In the genomic region with DNA sequence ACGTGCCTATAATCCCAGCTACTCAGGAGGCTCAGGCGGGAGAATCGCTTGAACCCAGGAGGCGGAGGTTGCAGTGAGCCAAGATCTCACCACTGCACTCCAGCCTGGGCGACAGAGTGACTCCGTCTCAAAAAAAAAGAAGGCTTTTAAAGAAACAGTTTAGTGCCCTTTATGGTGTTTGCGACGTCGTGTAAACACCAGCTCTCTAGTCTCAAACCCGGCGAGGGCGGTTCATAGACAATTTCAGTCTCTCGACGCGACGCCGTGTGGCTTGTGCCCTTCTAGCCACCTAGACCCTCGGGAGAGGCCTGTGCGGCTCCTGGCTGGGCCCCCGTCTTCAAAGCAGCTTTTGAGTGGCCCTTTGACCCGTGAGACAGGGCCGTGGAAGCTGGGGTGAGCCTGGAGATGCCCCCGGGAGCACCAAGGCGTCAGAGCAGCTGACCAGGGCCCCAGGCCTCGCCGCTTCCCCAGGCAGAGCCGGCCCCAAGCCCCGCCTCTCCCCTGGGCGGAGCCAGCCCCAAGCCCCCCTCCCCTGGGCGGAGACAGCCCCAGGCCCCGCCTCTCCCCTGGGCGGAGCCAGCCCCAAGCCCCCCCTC, we compare ENCODE assay signal across 16 cellular contexts. TPM values are rescaled to one million over a fixed set of nuclear protein-coding genes. Genes with fewer than 3 reads are reported as not detected.
A peak's percentile ranks its signal among the peaks of the same experiment; 100 is the strongest.
DNase-seq lines count a peak whose midpoint lies in the region; ATAC-seq and TF ChIP-seq lines count a peak whose summit lies in the region.
"Had no signal": no experiment of that assay in that cellular context is flagged by ENCODE, and none has a peak within 500 bp of the region (broad histone marks: within the 10 kb centered on the region; RNA-seq: fewer than 3 reads in every experiment).

No MANE protein-coding gene starts in this region.

- H3K36me3 Mint-ChIP-seq in endodermal cell (ENCODE audit: low read depth): no peaks in the 10 kb centered on the region
- H3K36me3 Mint-ChIP-seq: CD4-positive, CD25-positive, alpha-beta regulatory T cell had no signal

- in situ Hi-C loops in GM13977 (cut with MboI; ENCODE audit: low pct_unique_long_range_greater_than_20kb, low sequenced_read_pairs, unreplicated experiment): no loop called here

- peaks cover 3% of the 10 kb centered on the region for H3K9me3 Mint-ChIP-seq in endodermal cell
- H3K9me3 Mint-ChIP-seq: activated naive CD8-positive, alpha-beta T cell treated with anti-CD3 and anti-CD28 coated beads, Interleukin-2, amount 10 ng/mL, durations not matched to agents 7 days and 5 days had no signal

- H3K27ac ChIP-seq in HUES6 (ENCODE audit: low read depth, low read length) (no peak overlapping the region), endodermal cell (ENCODE audit: low read depth, low read length) (no peak overlapping the region)
- H3K27ac ChIP-seq: lower lobe of right lung, PC-9 had no signal

- H3K9ac ChIP-seq in HUES6 (ENCODE audit: low read length) (no peak overlapping the region), endodermal cell (ENCODE audit: extremely low read depth, low read length, poor library complexity, severe bottlenecking) (no peak overlapping the region)

- H3K4me1 ChIP-seq in HUES6 (ENCODE audit: control insufficient read depth, insufficient read depth, low read length) (peaks cover 4% of the 10 kb centered on the region; the same call in 1 of the 2 replicates), endodermal cell (ENCODE audit: control insufficient read depth, insufficient read depth, low read length) (no peaks in the 10 kb centered on the region)

- H3K27ac Mint-ChIP-seq in endodermal cell: no peak overlapping the region
- H3K27ac Mint-ChIP-seq: activated naive CD8-positive, alpha-beta T cell treated with anti-CD3 and anti-CD28 coated beads, Interleukin-2, amount 10 ng/mL, durations not matched to agents 7 days and 5 days; CD4-positive, CD25-positive, alpha-beta regulatory T cell; T-helper 17 cell had no signal

- peak overlapping the region; percentile 28; the same call in 1 of the 2 replicates for H3K4me3 ChIP-seq in HUES6 (ENCODE audit: low read depth, low read length)
- no peak overlapping the region for H3K4me3 ChIP-seq in endodermal cell (ENCODE audit: low read length)
- H3K4me3 ChIP-seq: lower lobe of right lung, PC-9 had no signal

- H3K27me3 ChIP-seq in HUES6 (ENCODE audit: control insufficient read depth, insufficient read depth, low read length) (peaks cover 5% of the 10 kb centered on the region), endodermal cell (ENCODE audit: control insufficient read depth, insufficient read depth, low read length, poor library complexity, severe bottlenecking) (no peaks in the 10 kb centered on the region)

- H3K4me3 Mint-ChIP-seq in endodermal cell: no peak overlapping the region
- H3K4me3 Mint-ChIP-seq: activated naive CD8-positive, alpha-beta T cell treated with anti-CD3 and anti-CD28 coated beads, Interleukin-2, amount 10 ng/mL, durations not matched to agents 7 days and 5 days had no signal

- WGBS in endodermal cell (ENCODE audit: insufficient coverage in 1 of 2, insufficient read length in 1 of 2), 2 experiments: 94 to 96% methylated on average over 20 to 27 of the region's 32 CpGs

- peak; percentile 76 for DNase-seq in CMK (ENCODE audit: low read depth)
- DNase-seq in endodermal cell: peak; percentile 77
- DNase-seq in GM13977 (ENCODE audit: low spot score): no peak
- no peak for DNase-seq in NCI-H2171 (lab: John Stamatoyannopoulos, UW)
- DNase-seq: activated naive CD8-positive, alpha-beta T cell treated with anti-CD3 and anti-CD28 coated beads, Interleukin-2, amount 10 ng/mL, durations not matched to agents 7 days and 5 days; cerebellar nuclear complex; EL; lower lobe of right lung; PC-9 had no signal

- H3K9me3 ChIP-seq in HUES6 (ENCODE audit: control insufficient read depth, insufficient read depth, low read depth, low read length): no peaks in the 10 kb centered on the region
- no peaks in the 10 kb centered on the region for H3K9me3 ChIP-seq in endodermal cell (ENCODE audit: control insufficient read depth, low read length)
- H3K9me3 ChIP-seq: lower lobe of right lung had no signal

- ATAC-seq in GM21367 (IDR thresholded peaks at IDR 0.05; ENCODE audit: unreplicated experiment): no peak
- ATAC-seq: HCT116, lower lobe of right lung had no signal

- H3K4me1 Mint-ChIP-seq in endodermal cell: no peaks in the 10 kb centered on the region

- no peaks in the 10 kb centered on the region for H3K36me3 ChIP-seq in HUES6 (ENCODE audit: control insufficient read depth, insufficient read depth, low read length)
- H3K36me3 ChIP-seq in endodermal cell (ENCODE audit: control insufficient read depth, insufficient read depth, low read length): no peaks in the 10 kb centered on the region
- H3K36me3 ChIP-seq: lower lobe of right lung had no signal

- H3K27me3 Mint-ChIP-seq in endodermal cell (ENCODE audit: insufficient read depth): peaks cover 12% of the 10 kb centered on the region
- H3K27me3 Mint-ChIP-seq: T-helper 17 cell had no signal

- no peak for TF ChIP-seq CTCF in endodermal cell (conservative IDR thresholded peaks at IDR 0.05)
- TF ChIP-seq CTCF in GM13977 (IDR thresholded peaks at IDR 0.05; ENCODE audit: extremely low read depth, insufficient read depth, missing control alignments): no peak

RNA-seq across cellular contexts. Expression of gene MADCAM1, which starts 5.0 kb away (rescaled TPM):
- total RNA-seq in endodermal cell: 1 to 10 TPM in 1 of 2 donors, under 1 TPM in 1; 0.46 to 1.5 TPM
- polyA plus RNA-seq in endodermal cell (2013, experiment 1 of 2): 0.85 TPM
- polyA plus RNA-seq in endodermal cell (2013, experiment 2 of 2): 0.54 TPM

RNA-seq across cellular contexts. Expression of gene TPGS1, which starts 16.1 kb away (rescaled TPM):
- 10 to 100 TPM; 11.7 to 13.0 TPM for total RNA-seq in endodermal cell
- polyA plus RNA-seq in endodermal cell (2013, experiment 1 of 2): 12.3 TPM
- polyA plus RNA-seq in endodermal cell (2013, experiment 2 of 2): 13.8 TPM

RNA-seq across cellular contexts. Expression of gene SHC2, which starts 30.4 kb away (rescaled TPM):
- 10 to 100 TPM; 56.5 to 93.0 TPM for total RNA-seq in endodermal cell
- 47.1 TPM for polyA plus RNA-seq in endodermal cell (2013, experiment 1 of 2)
- polyA plus RNA-seq in endodermal cell (2013, experiment 2 of 2): 32.8 TPM
- total RNA-seq: CD4-positive, CD25-positive, alpha-beta regulatory T cell; T-helper 17 cell had no signal
- polyA plus RNA-seq: CD4-positive, CD25-positive, alpha-beta regulatory T cell had no signal

RNA-seq across cellular contexts. Expression of gene CDC34, which starts 40.3 kb away (rescaled TPM):
- 100 to 1,000 TPM; 128 to 138 TPM for total RNA-seq in endodermal cell
- polyA plus RNA-seq in endodermal cell (2013, experiment 1 of 2): 116 TPM
- polyA plus RNA-seq in endodermal cell (2013, experiment 2 of 2): 123 TPM

RNA-seq across cellular contexts. Expression of gene GZMM, which starts 52.6 kb away (rescaled TPM):
- under 1 TPM in 1 of 2 donors, not detected in 1; 0.51 TPM for total RNA-seq in endodermal cell
- not detected for polyA plus RNA-seq in endodermal cell (2013, experiment 1 of 2)
- polyA plus RNA-seq in endodermal cell (2013, experiment 2 of 2): not detected
- total RNA-seq: skeletal muscle tissue, temporal lobe had no signal

Comparison
In these comparisons a context has a peak if more than half of its experiments do, and no peak if none do; other contexts are left out.
1. DNase-seq: peak in CMK (single experiment) and endodermal cell (single experiment); none in GM13977 (single experiment) and NCI-H2171 (single experiment).